In genomic region chr6:12962995-12963394, GRCh38 we compare ENCODE assay signal across 13 cellular contexts.
DNase-seq lines count a peak whose midpoint lies in the region; ATAC-seq and TF ChIP-seq lines count a peak whose summit lies in the region.
"Had no signal": no experiment of that assay in that cellular context is flagged by ENCODE, and none has a peak within 500 bp of the region (broad histone marks: within the 10 kb centered on the region; RNA-seq: fewer than 3 reads in every experiment).

No MANE protein-coding gene starts in this region.

- peak overlapping the region; percentile 49 for H3K4me3 Mint-ChIP-seq in natural killer cell treated with Interleukin-12 subunit alpha and Interleukin-12 subunit beta and Interleukin-15 and Interleukin-18, amount 100 ng/mL, for 72 hours
- no peak overlapping the region for H3K4me3 Mint-ChIP-seq in natural killer cell
- H3K4me3 Mint-ChIP-seq: CD8-positive, alpha-beta memory T cell had no signal

- H3K4me3 ChIP-seq in upper lobe of right lung = peak overlapping the region; percentile 11
- H3K4me3 ChIP-seq: mucosa of descending colon, PC-9, testis had no signal

- peak overlapping the region; percentile 78 for H3K27ac ChIP-seq in upper lobe of right lung
- H3K27ac ChIP-seq: PC-9, testis had no signal

- no peaks in the 10 kb centered on the region for H3K36me3 ChIP-seq in upper lobe of right lung

- H3K4me1 ChIP-seq in upper lobe of right lung = peaks cover 26% of the 10 kb centered on the region

- H3K9me3 Mint-ChIP-seq in natural killer cell treated with Interleukin-12 subunit alpha and Interleukin-12 subunit beta and Interleukin-15 and Interleukin-18, amount 100 ng/mL, for 72 hours = no peaks in the 10 kb centered on the region
- no peaks in the 10 kb centered on the region for H3K9me3 Mint-ChIP-seq in natural killer cell
- H3K9me3 Mint-ChIP-seq: CD8-positive, alpha-beta memory T cell had no signal

- no peaks in the 10 kb centered on the region for H3K9me3 ChIP-seq in upper lobe of right lung
- H3K9me3 ChIP-seq: mucosa of descending colon, testis had no signal

- intact Hi-C loops in natural killer cell (cut with micrococcal nuclease) = no loop called here
- intact Hi-C loops in left ventricle myocardium superior (cut with micrococcal nuclease) = loop anchor here (5.0 kb wide), 1 partner anchor 44 kb away; no protein-coding TSS in a partner anchor
- intact Hi-C loops in upper lobe of right lung (cut with DNase I) = no loop called here

- no peaks in the 10 kb centered on the region for H3K27me3 ChIP-seq in upper lobe of right lung
- H3K27me3 ChIP-seq: testis had no signal

- no peaks in the 10 kb centered on the region for H3K36me3 Mint-ChIP-seq in natural killer cell treated with Interleukin-12 subunit alpha and Interleukin-12 subunit beta and Interleukin-15 and Interleukin-18, amount 100 ng/mL, for 72 hours
- no peaks in the 10 kb centered on the region for H3K36me3 Mint-ChIP-seq in natural killer cell
- H3K36me3 Mint-ChIP-seq: CD8-positive, alpha-beta memory T cell had no signal

- peak overlapping the region; percentile 13 to 26 for H3K27ac Mint-ChIP-seq in natural killer cell treated with Interleukin-12 subunit alpha and Interleukin-12 subunit beta and Interleukin-15 and Interleukin-18, amount 100 ng/mL, for 72 hours
- H3K27ac Mint-ChIP-seq in natural killer cell = no peak overlapping the region

- DNase-seq in natural killer cell treated with Interleukin-12 subunit alpha and Interleukin-12 subunit beta and Interleukin-15 and Interleukin-18, amount 100 ng/mL, for 72 hours (ENCODE audit: low spot score) = no peak
- DNase-seq in natural killer cell (no peak), SKM-1 treated with dmso at 0.1 percent for 144 hours (lab: John Stamatoyannopoulos, UW; ENCODE audit: unreplicated experiment) (peak; percentile 57), left ventricle myocardium superior (no peak), upper lobe of right lung (no peak), NCI-H187 (lab: John Stamatoyannopoulos, UW) (no peak), NCI-H526 (lab: John Stamatoyannopoulos, UW) (no peak)
- DNase-seq: CD8-positive, alpha-beta memory T cell; mucosa of descending colon; NCI-H1048; PC-9; testis had no signal

- peaks cover 11 to 13% of the 10 kb centered on the region in 2 donors for H3K4me1 Mint-ChIP-seq in natural killer cell treated with Interleukin-12 subunit alpha and Interleukin-12 subunit beta and Interleukin-15 and Interleukin-18, amount 100 ng/mL, for 72 hours (ENCODE audit: low read depth in 2 of 2)
- H3K4me1 Mint-ChIP-seq in natural killer cell = peaks cover 11 to 12% of the 10 kb centered on the region in 2 donors

- ATAC-seq in natural killer cell treated with Interleukin-12 subunit alpha and Interleukin-12 subunit beta and Interleukin-15 and Interleukin-18, amount 100 ng/mL, for 72 hours = peak; percentile 33 to 45
- ATAC-seq in natural killer cell (no peak), left ventricle myocardium superior (peak; percentile 28), upper lobe of right lung (peak; percentile 33), GM18520 (IDR thresholded peaks at IDR 0.05; ENCODE audit: unreplicated experiment) (no peak)
- ATAC-seq: mucosa of descending colon had no signal

- TF ChIP-seq CTCF in natural killer cell (IDR thresholded peaks at IDR 0.05) (no peak), upper lobe of right lung (IDR thresholded peaks at IDR 0.05) (no peak)

- H3K27me3 Mint-ChIP-seq in natural killer cell treated with Interleukin-12 subunit alpha and Interleukin-12 subunit beta and Interleukin-15 and Interleukin-18, amount 100 ng/mL, for 72 hours = peaks cover 27 to 39% of the 10 kb centered on the region in 2 donors
- peaks cover 12 to 30% of the 10 kb centered on the region in 2 donors for H3K27me3 Mint-ChIP-seq in natural killer cell (ENCODE audit: low read depth in 2 of 2)

Comparison
In these comparisons a context has a peak if more than half of its experiments do, and no peak if none do; other contexts are left out.
1. ATAC-seq: peak in natural killer cell treated with Interleukin-12 subunit alpha and Interleukin-12 subunit beta and Interleukin-15 and Interleukin-18, amount 100 ng/mL, for 72 hours (2 of 2), left ventricle myocardium superior (single experiment) and upper lobe of right lung (single experiment); none in natural killer cell (0 of 3) and GM18520 (single experiment).
2. H3K27ac Mint-ChIP-seq: peak in natural killer cell treated with Interleukin-12 subunit alpha and Interleukin-12 subunit beta and Interleukin-15 and Interleukin-18, amount 100 ng/mL, for 72 hours (2 of 2); none in natural killer cell (0 of 2).